Comparison of ENCODE assay signal across 14 cellular contexts in the genomic region with DNA sequence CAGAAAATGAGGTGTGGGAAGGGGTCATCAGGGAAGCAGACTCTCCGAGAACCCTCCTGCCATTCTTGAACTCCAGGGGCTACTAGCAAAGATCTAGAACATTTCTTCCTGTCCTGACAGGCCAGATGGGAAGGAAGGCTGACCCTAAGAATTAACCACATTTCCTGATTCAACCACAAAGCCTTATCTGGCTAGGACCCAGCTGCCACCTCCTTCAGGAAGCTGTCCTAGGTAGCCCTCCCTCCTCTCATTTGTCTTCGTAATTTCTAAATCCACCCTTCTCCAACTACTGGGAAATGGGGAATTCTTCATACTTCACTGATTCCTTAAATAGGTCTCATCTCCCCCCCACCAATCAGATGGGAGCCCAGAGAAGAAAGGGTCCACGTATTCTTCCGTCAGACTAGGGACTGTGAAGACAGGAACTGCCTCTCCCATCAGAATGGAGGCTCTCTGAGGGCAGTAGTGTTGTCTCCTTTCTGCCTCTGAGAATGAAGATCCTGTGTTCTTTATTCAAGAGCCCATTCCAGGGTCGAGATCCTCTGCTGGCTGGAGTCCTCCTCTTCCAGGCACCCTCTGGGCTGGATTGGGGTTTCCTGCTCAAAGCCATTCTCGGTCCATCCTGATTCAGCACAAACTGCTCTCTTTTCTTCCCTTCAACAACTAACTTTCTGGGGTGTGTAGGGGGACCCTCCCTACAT. TPM values are rescaled to one million over a fixed set of nuclear protein-coding genes. Genes with fewer than 3 reads are reported as not detected.
DNase-seq lines count a peak whose midpoint lies in the region; ATAC-seq, FAIRE-seq and TF ChIP-seq lines count a peak whose summit lies in the region.
"Had no signal": no experiment of that assay in that cellular context is flagged by ENCODE, and none has a peak within 500 bp of the region (broad histone marks: within the 10 kb centered on the region; RNA-seq: fewer than 3 reads in every experiment).

No MANE protein-coding gene starts in this region.

- H2AFZ ChIP-seq in endothelial cell of umbilical vein (ENCODE audit: low read depth, low read length) = no peak overlapping the region

- H3K9me1 ChIP-seq in endothelial cell of umbilical vein (replicated peaks; ENCODE audit: control insufficient read depth, extremely low read depth, insufficient read depth, low read length) = no peaks in the 10 kb centered on the region

- no peaks in the 10 kb centered on the region for H3K27me3 ChIP-seq in endothelial cell of umbilical vein (ENCODE audit: control insufficient read depth in 2 of 2, insufficient read depth in 2 of 2, low read length in 2 of 2)
- no peaks in the 10 kb centered on the region for H3K27me3 ChIP-seq in right atrium auricular region
- H3K27me3 ChIP-seq: uterus had no signal

- intact Hi-C loops in endothelial cell of umbilical vein (cut with micrococcal nuclease) = loop anchor here (1.0 kb wide), 1 partner anchor 33 kb away; the partner anchor contains the start of gene PDK2

- no peaks in the 10 kb centered on the region for H4K20me1 ChIP-seq in endothelial cell of umbilical vein (replicated peaks; ENCODE audit: control insufficient read depth, extremely low read depth, insufficient read depth, low read length)

- no peaks in the 10 kb centered on the region for H3K79me2 ChIP-seq in endothelial cell of umbilical vein (ENCODE audit: control insufficient read depth, insufficient read depth, low read length)

- no peak overlapping the region for H3K27ac ChIP-seq in endothelial cell of umbilical vein (ENCODE audit: insufficient read depth, low read depth, low read length)
- H3K27ac ChIP-seq in right atrium auricular region = no peak overlapping the region
- H3K27ac ChIP-seq: uterus had no signal

- no peak overlapping the region for H3K4me3 ChIP-seq in endothelial cell of umbilical vein (replicated peaks in 1 of 3; ENCODE audit: insufficient read depth in 1 of 3, low read depth in 1 of 3, low read length in 3 of 3)
- no peak overlapping the region for H3K4me3 ChIP-seq in right atrium auricular region

- H3K36me3 ChIP-seq in endothelial cell of umbilical vein (ENCODE audit: control insufficient read depth in 2 of 2, extremely low read depth in 1 of 2, insufficient read depth in 2 of 2, low read length in 2 of 2) (no peaks in the 10 kb centered on the region), right atrium auricular region (no peaks in the 10 kb centered on the region)
- H3K36me3 ChIP-seq: uterus had no signal

- ATAC-seq in HG02840 (IDR thresholded peaks at IDR 0.05; ENCODE audit: low FRiP score, unreplicated experiment) = no peak

- H3K4me1 ChIP-seq in endothelial cell of umbilical vein (ENCODE audit: control insufficient read depth, extremely low read depth, insufficient read depth, low read length) = peaks cover 31% of the 10 kb centered on the region
- H3K4me1 ChIP-seq in right atrium auricular region = peaks cover 0 to 45% of the 10 kb centered on the region in 2 donors

- TF ChIP-seq CTCF in endothelial cell of umbilical vein (IDR thresholded peaks at IDR 0.05; ENCODE audit: extremely low read depth in 1 of 2, insufficient read depth in 1 of 2, low read depth in 1 of 2, low read length in 2 of 2) (no peak), right atrium auricular region (IDR thresholded peaks at IDR 0.05) (no peak)

- CTCF ChIA-PET in endothelial cell of umbilical vein (lab: Charles Lee) = interaction anchor here (1.4 to 3.9 kb wide), 3 partner anchors 11 to 34 kb away, joined by 5 to 15 read pairs (median 8); no protein-coding TSS in a partner anchor

- DNase-seq in NCI-H82 (lab: John Stamatoyannopoulos, UW) (peak; percentile 39), NCI-H82 treated with DMSO at 0.1 percent for 48 hours (lab: John Stamatoyannopoulos, UW; ENCODE audit: unreplicated experiment) (no peak), RPMI7951 (ENCODE audit: low read depth) (peak; percentile 69), endothelial cell of umbilical vein (ENCODE audit: low read depth, low spot score) (peak; percentile 51), renal cortical epithelial cell (ENCODE audit: low read depth) (peak; percentile 35), iPS-NIHi7 (ENCODE audit: extremely low spot score) (no peak), right atrium auricular region (ENCODE audit: low spot score) (no peak)
- DNase-seq: 8988T; activated effector memory CD4-positive, alpha-beta T cell treated with anti-CD3 and anti-CD28 coated beads, Interleukin-2, amount 50 U/mL, for 16 hours; DND-41; foreskin melanocyte; NCI-H1930; uterus had no signal

- no peak overlapping the region for H3K9ac ChIP-seq in endothelial cell of umbilical vein (replicated peaks; ENCODE audit: extremely low read depth, insufficient read depth, low read length)

- dilution Hi-C loops in endothelial cell of umbilical vein (cut with MboI; ENCODE audit: extremely low pct_ligation_motif_present, low sequenced_read_pairs) = no loop called here

- H3K4me2 ChIP-seq in endothelial cell of umbilical vein (ENCODE audit: insufficient read depth, low read length) = peak overlapping the region; percentile 15

- H3K9me3 ChIP-seq in endothelial cell of umbilical vein (replicated peaks; ENCODE audit: control insufficient read depth, insufficient read depth, low read length) = no peaks in the 10 kb centered on the region
- no peaks in the 10 kb centered on the region for H3K9me3 ChIP-seq in right atrium auricular region
- H3K9me3 ChIP-seq: uterus had no signal

- POLR2A ChIA-PET in endothelial cell of umbilical vein (lab: Charles Lee) = no interaction called here

- peak; percentile 23 for TF ChIP-seq POLR2A in endothelial cell of umbilical vein (IDR thresholded peaks at IDR 0.05; ENCODE audit: low read depth, low read length)

- peak; percentile 94 for FAIRE-seq in endothelial cell of umbilical vein (lab: Jason Lieb, UNC)

- BruUV-seq in endothelial cell of umbilical vein (replicated peaks; lab: Mats Ljungman, UMichigan) = no TSS peak

TF ChIP-seq in endothelial cell of umbilical vein, 7 proteins besides CTCF, POLR2A, EP300 and RAD21 (continues in another document):
- TF ChIP-seq EZH2 (IDR thresholded peaks at IDR 0.05; ENCODE audit: borderline replicate concordance, low read depth, low read length, severe bottlenecking) (no peak), FOS (IDR thresholded peaks at IDR 0.05; ENCODE audit: borderline replicate concordance, insufficient read depth, low read length) (no peak)
- TF ChIP-seq, protein P1, sequence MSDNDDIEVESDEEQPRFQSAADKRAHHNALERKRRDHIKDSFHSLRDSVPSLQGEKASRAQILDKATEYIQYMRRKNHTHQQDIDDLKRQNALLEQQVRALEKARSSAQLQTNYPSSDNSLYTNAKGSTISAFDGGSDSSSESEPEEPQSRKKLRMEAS (IDR thresholded peaks at IDR 0.05; ENCODE audit: insufficient read depth, insufficient read length) = no peak

RNA-seq across cellular contexts. Expression of gene SAMD14, which starts 2.1 kb away (rescaled TPM):
- total RNA-seq in RPMI7951 (2014; rRNA removed; shearing (Covaris generic)) = 0.10 and 0.24 TPM in 2 replicates
- total RNA-seq in endothelial cell of umbilical vein (15.6 and 16.1 TPM in 2 replicates), renal cortical epithelial cell (1.2 and 2.3 TPM in 2 replicates), right atrium auricular region (1 to 10 TPM in 1 of 2 donors, under 1 TPM in 1; 0.78 to 1.1 TPM)
- 6.8 and 9.6 TPM in 2 replicates for polyA plus RNA-seq in endothelial cell of umbilical vein
- 3.5 and 5.3 TPM in 2 replicates for polyA plus RNA-seq in endothelial cell of umbilical vein (2011; cell fraction: cytosol; rRNA removed)
- polyA plus RNA-seq in endothelial cell of umbilical vein (2011; cell fraction: nucleus; rRNA removed) = 18.2 and 24.4 TPM in 2 replicates
- 6.7 and 12.8 TPM in 2 replicates for polyA plus RNA-seq in endothelial cell of umbilical vein (2012)
- polyA minus RNA-seq in endothelial cell of umbilical vein = 5.2 and 7.0 TPM in 2 replicates
- not detected for polyA minus RNA-seq in endothelial cell of umbilical vein (2011; cell fraction: cytosol; rRNA and poly(A)+ RNA removed)
- 5.3 and 9.3 TPM in 2 replicates for polyA minus RNA-seq in endothelial cell of umbilical vein (2011; cell fraction: nucleus; rRNA and poly(A)+ RNA removed)

RNA-seq across cellular contexts. Expression of gene PPP1R9B, which starts 22.7 kb away (rescaled TPM):
- 9.5 and 12.8 TPM in 2 replicates for total RNA-seq in RPMI7951 (2014; rRNA removed; shearing (Covaris generic))
- total RNA-seq in endothelial cell of umbilical vein = 58.3 and 60.2 TPM in 2 replicates
- 17.7 and 20.1 TPM in 2 replicates for polyA plus RNA-seq in endothelial cell of umbilical vein
- polyA plus RNA-seq in endothelial cell of umbilical vein (2011; cell fraction: cytosol; rRNA removed) = 16.0 and 16.9 TPM in 2 replicates
- polyA plus RNA-seq in endothelial cell of umbilical vein (2011; cell fraction: nucleus; rRNA removed) = 34.5 and 47.2 TPM in 2 replicates
- 29.3 and 35.0 TPM in 2 replicates for polyA plus RNA-seq in endothelial cell of umbilical vein (2012)
- 19.7 and 28.9 TPM in 2 replicates for polyA minus RNA-seq in endothelial cell of umbilical vein
- polyA minus RNA-seq in endothelial cell of umbilical vein (2011; cell fraction: cytosol; rRNA and poly(A)+ RNA removed) = 23.5 TPM
- 7.6 and 14.2 TPM in 2 replicates for polyA minus RNA-seq in endothelial cell of umbilical vein (2011; cell fraction: nucleus; rRNA and poly(A)+ RNA removed)
- total RNA-seq in renal cortical epithelial cell = 15.8 and 39.9 TPM in 2 replicates
- 10 to 100 TPM; 16.9 to 24.2 TPM for total RNA-seq in right atrium auricular region

RNA-seq across cellular contexts. Expression of gene PDK2, which starts 32.7 kb away (rescaled TPM):
- 13.9 and 19.2 TPM in 2 replicates for total RNA-seq in RPMI7951 (2014; rRNA removed; shearing (Covaris generic))
- 17.4 and 21.3 TPM in 2 replicates for total RNA-seq in endothelial cell of umbilical vein
- 114 and 142 TPM in 2 replicates for polyA plus RNA-seq in endothelial cell of umbilical vein
- polyA plus RNA-seq in endothelial cell of umbilical vein (2011; cell fraction: cytosol; rRNA removed) = 55.0 and 58.8 TPM in 2 replicates
- 35.9 and 46.0 TPM in 2 replicates for polyA plus RNA-seq in endothelial cell of umbilical vein (2011; cell fraction: nucleus; rRNA removed)
- 18.9 and 24.0 TPM in 2 replicates for polyA plus RNA-seq in endothelial cell of umbilical vein (2012)
- 45.9 and 79.9 TPM in 2 replicates for polyA minus RNA-seq in endothelial cell of umbilical vein
- polyA minus RNA-seq in endothelial cell of umbilical vein (2011; cell fraction: cytosol; rRNA and poly(A)+ RNA removed) = 43.0 TPM
- polyA minus RNA-seq in endothelial cell of umbilical vein (2011; cell fraction: nucleus; rRNA and poly(A)+ RNA removed) = 26.8 and 33.9 TPM in 2 replicates
- 4.2 and 37.9 TPM in 2 replicates for total RNA-seq in renal cortical epithelial cell
- total RNA-seq in right atrium auricular region = 100 to 1,000 TPM; 186 to 214 TPM

RNA-seq across cellular contexts. Expression of gene SGCA, which starts 38.0 kb away (rescaled TPM):
- total RNA-seq in RPMI7951 (2014; rRNA removed; shearing (Covaris generic)) = not detected in 2 replicates
- not detected in 2 replicates for total RNA-seq in endothelial cell of umbilical vein
- polyA plus RNA-seq in endothelial cell of umbilical vein = not detected in 2 replicates
- polyA plus RNA-seq in endothelial cell of umbilical vein (2011; cell fraction: cytosol; rRNA removed) = not detected in 2 replicates
- polyA plus RNA-seq in endothelial cell of umbilical vein (2011; cell fraction: nucleus; rRNA removed) = not detected in 2 replicates
- not detected in 2 replicates for polyA plus RNA-seq in endothelial cell of umbilical vein (2012)
- not detected in 2 replicates for polyA minus RNA-seq in endothelial cell of umbilical vein
- not detected for polyA minus RNA-seq in endothelial cell of umbilical vein (2011; cell fraction: cytosol; rRNA and poly(A)+ RNA removed)
- polyA minus RNA-seq in endothelial cell of umbilical vein (2011; cell fraction: nucleus; rRNA and poly(A)+ RNA removed) = not detected in 2 replicates
- total RNA-seq in renal cortical epithelial cell = not detected in 2 replicates
- total RNA-seq in right atrium auricular region = 100 to 1,000 TPM; 120 to 207 TPM

Comparison
In these comparisons a context has a peak if more than half of its experiments do, and no peak if none do; other contexts are left out.
1. DNase-seq: peak in NCI-H82 (single experiment), RPMI7951 (single experiment), endothelial cell of umbilical vein (single experiment) and renal cortical epithelial cell (single experiment); none in NCI-H82 treated with DMSO at 0.1 percent for 48 hours (single experiment), iPS-NIHi7 (single experiment) and right atrium auricular region (single experiment).